27 cellular contexts compared by ENCODE assay signal in the genomic region with DNA sequence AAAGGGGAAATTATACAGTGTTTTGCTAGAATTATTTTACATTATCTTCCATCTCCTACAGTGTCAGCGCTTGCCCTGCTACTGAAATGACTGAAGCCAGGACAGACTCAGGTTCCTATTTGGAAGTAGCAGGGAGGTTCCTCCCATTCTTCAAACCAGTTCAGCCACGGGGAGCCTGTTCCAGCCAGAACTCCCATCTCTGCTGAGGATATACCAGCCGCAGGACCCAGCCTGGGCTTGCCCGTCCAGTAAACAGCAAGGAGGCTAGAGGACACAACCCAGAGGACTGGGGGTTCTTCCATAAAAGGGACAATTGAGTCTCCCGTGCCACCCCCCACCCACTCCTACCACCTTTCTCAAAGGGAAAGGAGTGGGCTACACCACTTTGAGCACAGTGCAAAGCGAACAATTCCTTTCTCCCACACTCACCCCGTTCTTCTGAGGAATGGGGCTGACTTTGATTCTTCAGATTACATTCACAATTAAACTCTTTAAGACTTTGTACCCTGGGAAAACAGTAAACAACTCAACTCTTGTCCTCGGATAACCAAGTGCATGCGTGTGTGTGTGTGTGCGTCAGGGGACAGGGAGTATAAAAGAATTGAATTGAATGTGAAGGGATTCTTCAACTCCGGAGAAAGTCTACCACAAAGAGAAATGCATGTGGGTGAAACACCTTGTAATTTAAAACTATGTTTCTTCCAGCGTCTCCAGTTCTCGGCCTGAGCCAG. TPM values are rescaled to one million over a fixed set of nuclear protein-coding genes. Genes with fewer than 3 reads are reported as not detected.
DNase-seq lines count a peak whose midpoint lies in the region; ATAC-seq, FAIRE-seq and TF ChIP-seq lines count a peak whose summit lies in the region.
"Had no signal": no experiment of that assay in that cellular context is flagged by ENCODE, and none has a peak within 500 bp of the region (broad histone marks: within the 10 kb centered on the region; RNA-seq: fewer than 3 reads in every experiment).

No MANE protein-coding gene starts in this region.

- H3K79me2 ChIP-seq in keratinocyte (ENCODE audit: control insufficient read depth, insufficient read depth, low read length), result no peaks in the 10 kb centered on the region
- H3K79me2 ChIP-seq in parathyroid adenoma, result no peaks in the 10 kb centered on the region

- dilution Hi-C loops in keratinocyte (cut with MboI; ENCODE audit: extremely low pct_ligation_motif_present, low sequenced_read_pairs), result no loop called here

- ATAC-seq in GM18498 (IDR thresholded peaks at IDR 0.05; ENCODE audit: unreplicated experiment) (no peak), HG03025 (IDR thresholded peaks at IDR 0.05; ENCODE audit: low FRiP score, unreplicated experiment) (no peak)
- ATAC-seq: CD8-positive, alpha-beta T cell had no signal

- H3K27me3 ChIP-seq in keratinocyte (ENCODE audit: control insufficient read depth, extremely low read depth, insufficient read depth, low read length), result no peaks in the 10 kb centered on the region
- H3K27me3 ChIP-seq in parathyroid adenoma (ENCODE audit: control insufficient read depth, insufficient read depth, low read length), result no peaks in the 10 kb centered on the region
- H3K27me3 ChIP-seq: adrenal gland, brain microvascular endothelial cell, stomach, transverse colon had no signal

- H3K9ac ChIP-seq in keratinocyte (ENCODE audit: control insufficient read depth, extremely low read depth, insufficient read depth, low read length), result peak overlapping the region; percentile 22
- no peak overlapping the region for H3K9ac ChIP-seq in parathyroid adenoma

- FAIRE-seq in keratinocyte (lab: Jason Lieb, UNC), result peak; percentile 75
- FAIRE-seq: frontal cortex, GM12892 had no signal

- H3K9me3 ChIP-seq in keratinocyte (ENCODE audit: control insufficient read depth, low read depth, low read length) (no peaks in the 10 kb centered on the region), parathyroid adenoma (ENCODE audit: control insufficient read depth, low read length) (no peaks in the 10 kb centered on the region)
- H3K9me3 ChIP-seq: adrenal gland, stomach, transverse colon had no signal

- TF ChIP-seq CTCF in keratinocyte (optimal IDR thresholded peaks at IDR 0.05 in 1 of 3, IDR thresholded peaks at IDR 0.05 in 1 of 3, conservative IDR thresholded peaks at IDR 0.05 in 1 of 3; ENCODE audit: extremely low read depth in 1 of 3, insufficient read depth in 2 of 3, low read length in 3 of 3) (no peak), parathyroid adenoma (IDR thresholded peaks at IDR 0.05) (no peak)

- no peaks in the 10 kb centered on the region for H3K9me1 ChIP-seq in keratinocyte (ENCODE audit: control insufficient read depth, extremely low read depth, insufficient read depth, low read length)

- H4K20me1 ChIP-seq in keratinocyte (ENCODE audit: control insufficient read depth, extremely low read depth, insufficient read depth, low read length), result no peaks in the 10 kb centered on the region

- peak overlapping the region; percentile 39 for H3K27ac ChIP-seq in keratinocyte (ENCODE audit: control insufficient read depth, insufficient read depth, low read length)
- peak overlapping the region; percentile 67 for H3K27ac ChIP-seq in parathyroid adenoma
- H3K27ac ChIP-seq: adrenal gland, brain microvascular endothelial cell, stomach, transverse colon had no signal

- H2AFZ ChIP-seq in keratinocyte (ENCODE audit: control insufficient read depth, low read length), result peak overlapping the region; percentile 68
- H2AFZ ChIP-seq in parathyroid adenoma, result peak overlapping the region; percentile 66

- H3K4me3 ChIP-seq in keratinocyte (ENCODE audit: control insufficient read depth in 2 of 3, extremely low read depth in 1 of 3, insufficient read depth in 2 of 3, low read depth in 1 of 3, low read length in 3 of 3) (peak overlapping the region in 1 of 3 experiments; percentile 33), parathyroid adenoma (ENCODE audit: low read depth, low read length) (no peak overlapping the region)
- H3K4me3 ChIP-seq: adrenal gland, lung, stomach, transverse colon had no signal

- H3K4me1 ChIP-seq in keratinocyte (ENCODE audit: control insufficient read depth, extremely low read depth, insufficient read depth, low read length) (peaks cover 37% of the 10 kb centered on the region), parathyroid adenoma (peaks cover 10% of the 10 kb centered on the region)
- H3K4me1 ChIP-seq: adrenal gland, transverse colon had no signal

- H3K36me3 ChIP-seq in keratinocyte (ENCODE audit: control insufficient read depth in 2 of 2, extremely low read depth in 1 of 2, insufficient read depth in 2 of 2, low read length in 2 of 2) (no peaks in the 10 kb centered on the region), parathyroid adenoma (ENCODE audit: control insufficient read depth, insufficient read depth, low read length) (no peaks in the 10 kb centered on the region)
- H3K36me3 ChIP-seq: adrenal gland, brain microvascular endothelial cell, stomach, transverse colon had no signal

- peak overlapping the region; percentile 68 for H3K4me2 ChIP-seq in keratinocyte (ENCODE audit: control insufficient read depth, extremely low read depth, insufficient read depth, low read depth, low read length)
- H3K4me2 ChIP-seq in parathyroid adenoma (ENCODE audit: low read length), result no peak overlapping the region

- DNase-seq in ELF-1 (ENCODE audit: low read depth, low spot score) (peak; percentile 57), astrocyte of the hippocampus (ENCODE audit: low read depth, low spot score) (peak; percentile 7), keratinocyte (ENCODE audit: low read depth, low spot score) (no peak), Kasumi-1 (lab: John Stamatoyannopoulos, UW) (no peak), NCI-H1092 treated with DMSO at 0.1 percent for 48 hours (lab: John Stamatoyannopoulos, UW) (no peak)
- DNase-seq: activated CD4-positive, alpha-beta T cell treated with anti-CD3 and anti-CD28 coated beads, Interleukin-2, amount 50 U/mL, for 48 hours; activated naive CD4-positive, alpha-beta T cell treated with anti-CD3 and anti-CD28 coated beads for 36 hours; adrenal gland; brain microvascular endothelial cell; CD8-positive, alpha-beta T cell; effector CD4-positive, alpha-beta T cell; GOT3; hypothalamus; NCI-H2029 treated with DMSO at 0.1 percent for 48 hours; NCI-H2227 treated with DMSO at 0.1 percent for 48 hours; nephron progenitor cell; SHP77 treated with DMSO at 0.1 percent for 48 hours; stimulated activated CD4-positive, alpha-beta T cell treated with anti-CD3 and anti-CD28 coated beads, Interleukin-1b, Interleukin-23, amount 100 ng/mL, for 48 hours; stimulated activated CD8-positive, alpha-beta memory T cell treated with anti-CD3 and anti-CD28 coated beads, Interleukin-4, amount 100 ng/mL, for 48 hours; stomach; transverse colon had no signal

RNA-seq across cellular contexts. Expression of a gene that starts 31.0 kb away (rescaled TPM):
- 0.08 to 0.18 TPM (median 0.14 TPM) in 3 replicates for polyA plus RNA-seq in keratinocyte
- 0.04 TPM for polyA plus RNA-seq in keratinocyte (2011; ENCODE audit: low read depth)
- polyA plus RNA-seq in keratinocyte (2011; cell fraction: cytosol; rRNA removed), result 0.04 TPM in 2 replicates
- 0.03 and 0.24 TPM in 2 replicates for polyA plus RNA-seq in keratinocyte (2011; cell fraction: nucleus; rRNA removed)
- polyA plus RNA-seq in keratinocyte (2012; ENCODE audit: low replicate concordance), result 0.08 and 0.18 TPM in 2 replicates
- polyA minus RNA-seq in keratinocyte, result 0.03 to 0.77 TPM in 2 of 3 replicates, not detected in the other
- not detected for polyA minus RNA-seq in keratinocyte (2011; cell fraction: cytosol; rRNA and poly(A)+ RNA removed)
- 0.16 and 0.21 TPM in 2 replicates for polyA minus RNA-seq in keratinocyte (2011; cell fraction: nucleus; rRNA and poly(A)+ RNA removed)

Comparison
In these comparisons a context has a peak if more than half of its experiments do, and no peak if none do; other contexts are left out.
1. DNase-seq: peak in ELF-1 (single experiment) and astrocyte of the hippocampus (single experiment); none in keratinocyte (single experiment), Kasumi-1 (0 of 2) and NCI-H1092 treated with DMSO at 0.1 percent for 48 hours (single experiment).